In genomic region chr14:50453869-50454268, GRCh38 we compare ENCODE assay signal across 29 cellular contexts. TPM values are rescaled to one million over a fixed set of nuclear protein-coding genes. Genes with fewer than 3 reads are reported as not detected.
DNase-seq lines count a peak whose midpoint lies in the region; ATAC-seq, FAIRE-seq and TF ChIP-seq lines count a peak whose summit lies in the region.
"Had no signal": no experiment of that assay in that cellular context is flagged by ENCODE, and none has a peak within 500 bp of the region (broad histone marks: within the 10 kb centered on the region; RNA-seq: fewer than 3 reads in every experiment).

No MANE protein-coding gene starts in this region.

- no peaks in the 10 kb centered on the region for H3K27me3 Mint-ChIP-seq in astrocyte (ENCODE audit: low read depth, unreplicated experiment)
- H3K27me3 Mint-ChIP-seq: activated CD8-positive, alpha-beta T cell treated with anti-CD3 and anti-CD28 coated beads for 36 hours; activated naive CD8-positive, alpha-beta T cell treated with anti-CD3 and anti-CD28 coated beads for 36 hours; IgD-negative memory B cell; stimulated activated naive CD8-positive, alpha-beta T cell treated with anti-CD3 and anti-CD28 coated beads, Interleukin-15, Interleukin-2, amounts not matched to agents 100 ng/mL and 50 ng/mL, for 24 hours had no signal

- H3K4me1 ChIP-seq in IMR-90 (ENCODE audit: control insufficient read depth, insufficient read depth, low read length) (peaks cover 5% of the 10 kb centered on the region), astrocyte (ENCODE audit: insufficient read depth, low read length) (peaks cover 14% of the 10 kb centered on the region), skeletal muscle tissue (ENCODE audit: control insufficient read depth in 3 of 3, insufficient read depth in 3 of 3, low read length in 3 of 3) (no peaks in the 10 kb centered on the region)
- H3K4me1 ChIP-seq: BLaER1, prostate gland, SJCRH30, thyroid gland had no signal

- H3K4me1 Mint-ChIP-seq in astrocyte (ENCODE audit: low read depth, unreplicated experiment), result peaks cover 14% of the 10 kb centered on the region
- H3K4me1 Mint-ChIP-seq: activated naive CD8-positive, alpha-beta T cell treated with anti-CD3 and anti-CD28 coated beads for 36 hours; IgD-negative memory B cell had no signal

- TF ChIP-seq POLR2A in IMR-90 (IDR thresholded peaks at IDR 0.05; ENCODE audit: low read depth, low read length), result no peak

- no peak overlapping the region for H3K18ac ChIP-seq in IMR-90 (ENCODE audit: low read depth, low read length)

- no peak overlapping the region for H2BK20ac ChIP-seq in IMR-90 (ENCODE audit: low read depth, low read length)

- H3K4me2 ChIP-seq in IMR-90 (ENCODE audit: low read depth, low read length), result no peak overlapping the region
- H3K4me2 ChIP-seq in astrocyte (ENCODE audit: low read length), result peak overlapping the region; percentile 30
- H3K4me2 ChIP-seq: BLaER1 had no signal

- no peak overlapping the region for H3K23ac ChIP-seq in IMR-90 (ENCODE audit: low read depth, low read length)

- H4K8ac ChIP-seq in IMR-90 (ENCODE audit: low read depth in 2 of 2, low read length in 2 of 2), result no peak overlapping the region

- no peak overlapping the region for H3K4ac ChIP-seq in IMR-90 (ENCODE audit: low read depth, low read length)

- in situ Hi-C loops in IMR-90 (cut with MboI; ENCODE audit: low sequenced_read_pairs), result no loop called here

- H3K4me3 ChIP-seq in IMR-90 (ENCODE audit: insufficient read depth, low read depth, low read length), result no peak overlapping the region
- H3K4me3 ChIP-seq in astrocyte (ENCODE audit: insufficient read depth, low read depth, low read length), result no peak overlapping the region
- no peak overlapping the region for H3K4me3 ChIP-seq in skeletal muscle tissue (ENCODE audit: low read length in 3 of 3)
- H3K4me3 ChIP-seq: BLaER1, dorsolateral prefrontal cortex, heart right ventricle, prostate gland, SJCRH30, thyroid gland had no signal

- no peak overlapping the region for H4K5ac ChIP-seq in IMR-90 (ENCODE audit: low read depth, low read length)

- peak overlapping the region; percentile 72 for H3K27ac Mint-ChIP-seq in astrocyte (ENCODE audit: unreplicated experiment)
- H3K27ac Mint-ChIP-seq: activated CD8-positive, alpha-beta T cell treated with anti-CD3 and anti-CD28 coated beads for 36 hours; activated naive CD8-positive, alpha-beta T cell treated with anti-CD3 and anti-CD28 coated beads for 36 hours; IgD-negative memory B cell; stimulated activated naive CD8-positive, alpha-beta T cell treated with anti-CD3 and anti-CD28 coated beads, Interleukin-15, Interleukin-2, amounts not matched to agents 100 ng/mL and 50 ng/mL, for 24 hours; T-helper 1 cell treated with Interleukin-12 subunit alpha and Interleukin-12 subunit beta and Interleukin-4 antibody, amounts not matched to agents 30 μg/mL and 1 μg/mL, for 36 hours had no signal

- no peak overlapping the region for H2AFZ ChIP-seq in IMR-90 (replicated peaks; ENCODE audit: low read length, poor library complexity)
- no peak overlapping the region for H2AFZ ChIP-seq in astrocyte (ENCODE audit: low read depth, low read length)

- H3K9me1 ChIP-seq in IMR-90 (ENCODE audit: insufficient read depth, low read length), result no peaks in the 10 kb centered on the region

- no peak overlapping the region for H3K14ac ChIP-seq in IMR-90 (replicated peaks; ENCODE audit: low read depth, low read length)

- DNase-seq in IMR-90 (no peak), astrocyte (ENCODE audit: low read depth) (no peak), NCI-H524 treated with DMSO at 0.1 percent for 48 hours (lab: John Stamatoyannopoulos, UW) (no peak), NCI-H526 (lab: John Stamatoyannopoulos, UW) (no peak)
- DNase-seq: activated CD8-positive, alpha-beta T cell treated with anti-CD3 and anti-CD28 coated beads for 36 hours; activated effector memory CD4-positive, alpha-beta T cell treated with Interleukin-2 at 50 U/mL for 16 hours; activated naive CD8-positive, alpha-beta T cell treated with anti-CD3 and anti-CD28 coated beads for 36 hours; dorsolateral prefrontal cortex; heart right ventricle; left cardiac atrium; NCI-H1048; NCI-H1694; NCI-H2171; NCI-H510A; NK-92 treated with Interleukin-12 subunit alpha and Interleukin-12 subunit beta, amount 100 ng/mL, for 24 hours; SJCRH30; thyroid gland had no signal

- POLR2A ChIA-PET in IMR-90 (lab: Charles Lee; ENCODE audit: unreplicated experiment), result no interaction called here

- intact Hi-C loops in IMR-90 (cut with micrococcal nuclease), result loop anchor here (5.0 to 10.0 kb wide), 2 partner anchors 71 to 132 kb away; no protein-coding TSS in a partner anchor

- CTCF ChIA-PET in IMR-90 (lab: Yijun Ruan, JAX), result no interaction called here

- no peak overlapping the region for H2AK9ac ChIP-seq in IMR-90 (replicated peaks; ENCODE audit: low read depth, low read length, poor library complexity)

- H2BK120ac ChIP-seq in IMR-90 (ENCODE audit: low read depth, low read length), result no peak overlapping the region

- H3K79me2 ChIP-seq in astrocyte (ENCODE audit: insufficient read depth, low read length), result peaks cover 14% of the 10 kb centered on the region

- peak; percentile 45 for FAIRE-seq in astrocyte (lab: Jason Lieb, UNC)
- FAIRE-seq in islet of Langerhans (lab: Jason Lieb, UNC), result peak; percentile 65
- FAIRE-seq: G401.6, TTC549 had no signal

- peak overlapping the region; percentile 35 for H2BK5ac ChIP-seq in IMR-90 (ENCODE audit: low read depth, low read length, poor library complexity, severe bottlenecking)

- TF ChIP-seq CTCF in IMR-90 (conservative IDR thresholded peaks at IDR 0.05; ENCODE audit: low read depth, low read length) (no peak), astrocyte (IDR thresholded peaks at IDR 0.05; ENCODE audit: insufficient read depth, low read depth, low read length) (no peak)

- ATAC-seq in IMR-90 (ENCODE audit: low read depth) (no peak), HG03135 (IDR thresholded peaks at IDR 0.05; ENCODE audit: unreplicated experiment) (no peak)
- ATAC-seq: activated CD8-positive, alpha-beta T cell treated with anti-CD3 and anti-CD28 coated beads for 36 hours; Panc1 had no signal

- peaks cover 31 to 47% of the 10 kb centered on the region in 2 experiments for H3K79me1 ChIP-seq in IMR-90 (ENCODE audit: low read depth in 1 of 2, low read length in 2 of 2)

- dilution Hi-C loops in IMR-90 (cut with HindIII; ENCODE audit: low sequenced_read_pairs, unreplicated experiment), result no loop called here

- H2AK5ac ChIP-seq in IMR-90 (ENCODE audit: low read depth, low read length), result no peak overlapping the region

- BruUV-seq in IMR-90 (replicated peaks; lab: Mats Ljungman, UMichigan), result no TSS peak

- H3K36me3 Mint-ChIP-seq in astrocyte (ENCODE audit: low read depth, unreplicated experiment), result peaks cover 21% of the 10 kb centered on the region

- 100% methylated on average over 2 of the region's 2 CpGs; no CpG with 5 or more reads in 1 of the 2 experiments for WGBS in IMR-90 (ENCODE audit: extremely low coverage in 2 of 2, insufficient read length in 1 of 2), 2 experiments

- TF ChIP-seq RAD21 in IMR-90 (IDR thresholded peaks at IDR 0.05; ENCODE audit: low read length), result no peak

- H3K9me3 ChIP-seq in IMR-90 (ENCODE audit: control insufficient read depth, insufficient read depth, low read length) (no peaks in the 10 kb centered on the region), astrocyte (ENCODE audit: insufficient read depth, low read depth, low read length) (no peaks in the 10 kb centered on the region), skeletal muscle tissue (ENCODE audit: control insufficient read depth in 3 of 3, low read length in 3 of 3) (no peaks in the 10 kb centered on the region)
- H3K9me3 ChIP-seq: BLaER1, neutrophil, prostate gland, thyroid gland had no signal

- peaks cover 24% of the 10 kb centered on the region for H3K36me3 ChIP-seq in IMR-90 (ENCODE audit: control insufficient read depth, insufficient read depth, low read length)
- peaks cover 46% of the 10 kb centered on the region for H3K36me3 ChIP-seq in astrocyte (ENCODE audit: insufficient read depth, low read length)
- peaks cover 0 to 27% (median 21%) of the 10 kb centered on the region in 3 donors for H3K36me3 ChIP-seq in skeletal muscle tissue (ENCODE audit: control insufficient read depth in 3 of 3, insufficient read depth in 3 of 3, low read length in 3 of 3)
- H3K36me3 ChIP-seq: neutrophil, prostate gland had no signal

- H3K9ac ChIP-seq in IMR-90 (ENCODE audit: low read depth, low read length), result no peak overlapping the region
- H3K9ac ChIP-seq in astrocyte (ENCODE audit: low read length), result peak overlapping the region; percentile 66
- H3K9ac ChIP-seq in skeletal muscle tissue (ENCODE audit: low read depth in 1 of 3, low read length in 3 of 3), result no peak overlapping the region
- H3K9ac ChIP-seq: BLaER1 had no signal

- H3K4me3 Mint-ChIP-seq in astrocyte (ENCODE audit: unreplicated experiment), result no peak overlapping the region
- H3K4me3 Mint-ChIP-seq: activated CD8-positive, alpha-beta T cell treated with anti-CD3 and anti-CD28 coated beads for 36 hours; activated naive CD8-positive, alpha-beta T cell treated with anti-CD3 and anti-CD28 coated beads for 36 hours; IgD-negative memory B cell; stimulated activated naive CD8-positive, alpha-beta T cell treated with anti-CD3 and anti-CD28 coated beads, Interleukin-15, Interleukin-2, amounts not matched to agents 100 ng/mL and 50 ng/mL, for 24 hours; T-helper 1 cell treated with Interleukin-12 subunit alpha and Interleukin-12 subunit beta and Interleukin-4 antibody, amounts not matched to agents 30 μg/mL and 1 μg/mL, for 36 hours had no signal

- H4K20me1 ChIP-seq in IMR-90 (ENCODE audit: insufficient read depth, low read length), result peaks cover 9% of the 10 kb centered on the region; the same call in 1 of the 2 replicates
- H4K20me1 ChIP-seq in astrocyte (ENCODE audit: insufficient read depth, low read length), result peaks cover 21% of the 10 kb centered on the region
- H4K20me1 ChIP-seq: BLaER1 had no signal

- H4K91ac ChIP-seq in IMR-90 (ENCODE audit: insufficient read depth, low read depth, low read length), result no peak overlapping the region

- H3K27ac ChIP-seq in IMR-90 (ENCODE audit: insufficient read depth, low read length) (no peak overlapping the region), astrocyte (ENCODE audit: low read depth, low read length) (peak overlapping the region; percentile 83), skeletal muscle tissue (ENCODE audit: low read depth, low read length) (peak overlapping the region; percentile 10)
- H3K27ac ChIP-seq: BLaER1, heart right ventricle, neutrophil, prostate gland, SJCRH30, thyroid gland had no signal

- no peak overlapping the region for H3K56ac ChIP-seq in IMR-90 (ENCODE audit: extremely low read depth, insufficient read depth, low read length)

- no peaks in the 10 kb centered on the region for H3K9me3 Mint-ChIP-seq in astrocyte (ENCODE audit: unreplicated experiment)
- H3K9me3 Mint-ChIP-seq: activated CD8-positive, alpha-beta T cell treated with anti-CD3 and anti-CD28 coated beads for 36 hours; activated naive CD8-positive, alpha-beta T cell treated with anti-CD3 and anti-CD28 coated beads for 36 hours; stimulated activated naive CD8-positive, alpha-beta T cell treated with anti-CD3 and anti-CD28 coated beads, Interleukin-15, Interleukin-2, amounts not matched to agents 100 ng/mL and 50 ng/mL, for 24 hours; T-helper 1 cell treated with Interleukin-12 subunit alpha and Interleukin-12 subunit beta and Interleukin-4 antibody, amounts not matched to agents 30 μg/mL and 1 μg/mL, for 36 hours had no signal

- no peak overlapping the region for H2BK15ac ChIP-seq in IMR-90 (ENCODE audit: low read depth, low read length)

- H3K27me3 ChIP-seq in IMR-90 (ENCODE audit: control insufficient read depth, insufficient read depth, low read length) (no peaks in the 10 kb centered on the region), astrocyte (ENCODE audit: insufficient read depth, low read length) (no peaks in the 10 kb centered on the region), skeletal muscle tissue (ENCODE audit: control insufficient read depth in 3 of 3, insufficient read depth in 3 of 3, low read length in 3 of 3) (no peaks in the 10 kb centered on the region)
- H3K27me3 ChIP-seq: BLaER1, dorsolateral prefrontal cortex, heart right ventricle, neutrophil, SJCRH30, thyroid gland had no signal

RNA-seq across cellular contexts. Expression of gene CDKL1, which starts 57.2 kb away (rescaled TPM):
- total RNA-seq in IMR-90 (2012; rRNA removed) (3.8 and 7.2 TPM in 2 replicates), astrocyte (5.4 and 5.9 TPM in 2 replicates), skeletal muscle tissue (8.4 TPM)
- polyA plus RNA-seq in IMR-90 (2012; rRNA removed), result 1.5 and 1.9 TPM in 2 replicates
- 0.75 and 0.87 TPM in 2 replicates for polyA plus RNA-seq in IMR-90 (2012; cell fraction: cytosol; rRNA removed)
- 1.0 and 5.3 TPM in 2 replicates for polyA plus RNA-seq in IMR-90 (2012; cell fraction: nucleus; rRNA removed; ENCODE audit: low replicate concordance)
